Comparison of ENCODE assay signal across 10 cellular contexts in genomic region chr18:7872569-7872968, GRCh38.
DNase-seq lines count a peak whose midpoint lies in the region; ATAC-seq, FAIRE-seq and TF ChIP-seq lines count a peak whose summit lies in the region.
"Had no signal": no experiment of that assay in that cellular context is flagged by ENCODE, and none has a peak within 500 bp of the region (broad histone marks: within the 10 kb centered on the region; RNA-seq: fewer than 3 reads in every experiment).

No MANE protein-coding gene starts in this region.

- H3K9me3 Mint-ChIP-seq in activated CD8-positive, alpha-beta T cell treated with anti-CD3 and anti-CD28 coated beads for 36 hours, result no peaks in the 10 kb centered on the region

- 25 to 39% (median 29%) methylated on average over 3 of the region's 3 CpGs for WGBS in adrenal gland, 4 donors

- H3K27ac ChIP-seq in adrenal gland (no peak overlapping the region), keratinocyte (ENCODE audit: control insufficient read depth, insufficient read depth, low read length) (peak overlapping the region; percentile 59), ascending aorta (no peak overlapping the region)

- H3K79me2 ChIP-seq in keratinocyte (ENCODE audit: control insufficient read depth, insufficient read depth, low read length), result no peaks in the 10 kb centered on the region

- DNase-seq in AG20443 (ENCODE audit: low spot score) (peak; percentile 46), LHCN-M2 (ENCODE audit: low read depth) (peak; percentile 70), adrenal gland (peak; percentile 46 to 78 (median 73)), keratinocyte (ENCODE audit: low read depth, low spot score) (no peak), ascending aorta (ENCODE audit: low spot score in 2 of 2) (no peak), NCI-H1048 (lab: John Stamatoyannopoulos, UW) (no peak)
- DNase-seq in activated CD8-positive, alpha-beta T cell treated with anti-CD3 and anti-CD28 coated beads for 36 hours, result no peak
- DNase-seq in activated CD8-positive, alpha-beta memory T cell treated with anti-CD3 and anti-CD28 coated beads, Interleukin-2, amount 50 U/mL, for 4 hours, result no peak
- DNase-seq: T-helper 1 cell had no signal

- H3K36me3 Mint-ChIP-seq in activated CD8-positive, alpha-beta T cell treated with anti-CD3 and anti-CD28 coated beads for 36 hours (ENCODE audit: low read depth), result no peaks in the 10 kb centered on the region

- H3K9me3 ChIP-seq in adrenal gland (replicated peaks in 1 of 3) (no peaks in the 10 kb centered on the region), keratinocyte (ENCODE audit: control insufficient read depth, low read depth, low read length) (no peaks in the 10 kb centered on the region), ascending aorta (no peaks in the 10 kb centered on the region)

- H3K36me3 ChIP-seq in adrenal gland (replicated peaks in 1 of 2), result no peaks in the 10 kb centered on the region
- H3K36me3 ChIP-seq in keratinocyte (ENCODE audit: control insufficient read depth in 2 of 2, extremely low read depth in 1 of 2, insufficient read depth in 2 of 2, low read length in 2 of 2), result no peaks in the 10 kb centered on the region
- H3K36me3 ChIP-seq in ascending aorta, result no peaks in the 10 kb centered on the region

- FAIRE-seq in keratinocyte (lab: Jason Lieb, UNC), result peak; percentile 20
- FAIRE-seq: K562 had no signal

- intact Hi-C loops in adrenal gland (cut with DNase I), result loop anchor here in 1 of 2 donors (10.0 kb wide), 1 partner anchor 122 kb away; no protein-coding TSS in a partner anchor
- intact Hi-C loops in activated CD8-positive, alpha-beta T cell treated with anti-CD3 and anti-CD28 coated beads for 36 hours (cut with micrococcal nuclease), result no loop called here
- intact Hi-C loops in ascending aorta (cut with DNase I), result no loop called here

- TF ChIP-seq POLR2A in adrenal gland (IDR thresholded peaks at IDR 0.05), result no peak

- no peaks in the 10 kb centered on the region for H4K20me1 ChIP-seq in keratinocyte (ENCODE audit: control insufficient read depth, extremely low read depth, insufficient read depth, low read length)

- POLR2A ChIA-PET in activated CD8-positive, alpha-beta T cell treated with anti-CD3 and anti-CD28 coated beads for 36 hours (lab: Charles Lee), result no interaction called here

- no peaks in the 10 kb centered on the region for H3K9me1 ChIP-seq in keratinocyte (ENCODE audit: control insufficient read depth, extremely low read depth, insufficient read depth, low read length)

- H3K4me3 Mint-ChIP-seq in activated CD8-positive, alpha-beta T cell treated with anti-CD3 and anti-CD28 coated beads for 36 hours, result no peak overlapping the region

- H3K4me3 ChIP-seq in adrenal gland (no peak overlapping the region), keratinocyte (ENCODE audit: control insufficient read depth in 2 of 3, extremely low read depth in 1 of 3, insufficient read depth in 2 of 3, low read depth in 1 of 3, low read length in 3 of 3) (no peak overlapping the region), ascending aorta (no peak overlapping the region)
- H3K4me3 ChIP-seq: K562 had no signal

- H3K27ac Mint-ChIP-seq in activated CD8-positive, alpha-beta T cell treated with anti-CD3 and anti-CD28 coated beads for 36 hours, result no peak overlapping the region

- H3K4me1 Mint-ChIP-seq in activated CD8-positive, alpha-beta T cell treated with anti-CD3 and anti-CD28 coated beads for 36 hours (ENCODE audit: low read depth), result no peaks in the 10 kb centered on the region

- H3K4me1 ChIP-seq in adrenal gland (replicated peaks in 1 of 2) (peaks cover 0 to 14% of the 10 kb centered on the region in 2 donors), keratinocyte (ENCODE audit: control insufficient read depth, extremely low read depth, insufficient read depth, low read length) (peaks cover 22% of the 10 kb centered on the region), ascending aorta (no peaks in the 10 kb centered on the region)

- ATAC-seq in activated CD8-positive, alpha-beta T cell treated with anti-CD3 and anti-CD28 coated beads for 36 hours, result no peak
- ATAC-seq: K562 had no signal

- CTCF ChIA-PET in activated CD8-positive, alpha-beta T cell treated with anti-CD3 and anti-CD28 coated beads for 36 hours (lab: Charles Lee), result no interaction called here

- TF ChIP-seq CTCF in adrenal gland (IDR thresholded peaks at IDR 0.05), result peak in 5 of 6 experiments; percentile 12 to 45 (median 36)
- peak in 2 of 3 experiments; percentile 27 to 61 for TF ChIP-seq CTCF in keratinocyte (optimal IDR thresholded peaks at IDR 0.05 in 1 of 3, IDR thresholded peaks at IDR 0.05 in 1 of 3, conservative IDR thresholded peaks at IDR 0.05 in 1 of 3; ENCODE audit: extremely low read depth in 1 of 3, insufficient read depth in 2 of 3, low read length in 3 of 3)
- TF ChIP-seq CTCF in activated CD8-positive, alpha-beta T cell treated with anti-CD3 and anti-CD28 coated beads for 36 hours (IDR thresholded peaks at IDR 0.05), result no peak
- TF ChIP-seq CTCF in ascending aorta (IDR thresholded peaks at IDR 0.05), result no peak

- H3K27me3 Mint-ChIP-seq in activated CD8-positive, alpha-beta T cell treated with anti-CD3 and anti-CD28 coated beads for 36 hours, result no peaks in the 10 kb centered on the region

- no peak overlapping the region for H3K4me2 ChIP-seq in keratinocyte (ENCODE audit: control insufficient read depth, extremely low read depth, insufficient read depth, low read depth, low read length)

- no peaks in the 10 kb centered on the region for H3K27me3 ChIP-seq in adrenal gland
- no peaks in the 10 kb centered on the region for H3K27me3 ChIP-seq in keratinocyte (ENCODE audit: control insufficient read depth, extremely low read depth, insufficient read depth, low read length)
- no peaks in the 10 kb centered on the region for H3K27me3 ChIP-seq in ascending aorta

- dilution Hi-C loops in keratinocyte (cut with MboI; ENCODE audit: extremely low pct_ligation_motif_present, low sequenced_read_pairs), result no loop called here

- no peak overlapping the region for H2AFZ ChIP-seq in keratinocyte (ENCODE audit: control insufficient read depth, low read length)

- no peak overlapping the region for H3K9ac ChIP-seq in keratinocyte (ENCODE audit: control insufficient read depth, extremely low read depth, insufficient read depth, low read length)

Comparison
In these comparisons a context has a peak if more than half of its experiments do, and no peak if none do; other contexts are left out.
1. DNase-seq: peak in AG20443 (single experiment), LHCN-M2 (single experiment) and adrenal gland (7 of 7); none in keratinocyte (single experiment), activated CD8-positive, alpha-beta T cell treated with anti-CD3 and anti-CD28 coated beads for 36 hours (single experiment), ascending aorta (0 of 2), NCI-H1048 (single experiment) and activated CD8-positive, alpha-beta memory T cell treated with anti-CD3 and anti-CD28 coated beads, Interleukin-2, amount 50 U/mL, for 4 hours (single experiment).
2. CTCF ChIP-seq: peak in adrenal gland (5 of 6) and keratinocyte (2 of 3); none in activated CD8-positive, alpha-beta T cell treated with anti-CD3 and anti-CD28 coated beads for 36 hours (single experiment) and ascending aorta (0 of 3).